Comparison of ENCODE assay signal across 8 cellular contexts in the genomic region with DNA sequence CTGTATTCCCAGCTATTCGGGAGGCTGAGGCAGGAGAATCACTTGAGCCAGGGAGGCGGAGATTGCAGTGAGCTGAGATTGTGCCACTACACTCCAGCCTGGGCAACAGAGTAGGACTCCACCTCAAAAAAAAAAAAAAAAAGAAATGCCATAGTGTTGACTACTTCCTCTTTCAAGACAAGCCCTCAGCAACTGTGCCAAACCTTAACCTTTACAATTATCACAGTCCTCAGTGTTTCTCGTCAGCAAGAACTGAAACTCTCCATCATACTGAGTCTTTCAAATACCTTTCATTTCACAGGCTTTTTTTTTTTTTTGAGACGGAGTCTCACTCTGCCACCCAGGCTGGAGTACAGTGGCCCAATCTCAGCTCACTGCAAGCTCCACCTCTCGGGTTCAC. TPM values are rescaled to one million over a fixed set of nuclear protein-coding genes. Genes with fewer than 3 reads are reported as not detected.
DNase-seq lines count a peak whose midpoint lies in the region; ATAC-seq and TF ChIP-seq lines count a peak whose summit lies in the region.
"Not testable (repeated sequence)": the region's sequence is repeated elsewhere in the genome, so short reads cannot be mapped to it uniquely, and the experiment has no call there.

No MANE protein-coding gene starts in this region.

- peak overlapping the region; percentile 70 for H3K27ac ChIP-seq in SU-DHL-6 (ENCODE audit: low read depth, low read length)

- DNase-seq in Daoy (ENCODE audit: low read depth): peak; percentile 8
- DNase-seq in chondrocyte (ENCODE audit: low spot score); mucosa of descending colon: not testable (repeated sequence)

- not testable (repeated sequence) for H3K9me3 Mint-ChIP-seq in IgD-negative memory B cell; chondrocyte (ENCODE audit: low read depth)

- H3F3A ChIP-seq in SU-DHL-6 (ENCODE audit: insufficient read depth): peaks cover 11% of the 10 kb centered on the region

- peaks cover 46% of the 10 kb centered on the region for H3K36me3 ChIP-seq in SU-DHL-6 (ENCODE audit: low read length)
- not testable (repeated sequence) for H3K36me3 ChIP-seq in mucosa of descending colon (ENCODE audit: low read depth)

- H3K27me3 ChIP-seq in SU-DHL-6 (ENCODE audit: low read length): not testable (repeated sequence)

- H2AFZ ChIP-seq in SU-DHL-6 (ENCODE audit: low read depth, low read length, severe bottlenecking): not testable (repeated sequence)

- H4K20me1 ChIP-seq in SU-DHL-6 (ENCODE audit: low read depth, low read length): not testable (repeated sequence)

- not testable (repeated sequence) for H3K9me3 ChIP-seq in SU-DHL-6 (ENCODE audit: insufficient read depth, low read length); mucosa of descending colon

- H3K27ac Mint-ChIP-seq in IgD-negative memory B cell: peak overlapping the region; percentile 23 to 96 (median 88)
- peak overlapping the region; percentile 66 for H3K27ac Mint-ChIP-seq in chondrocyte (ENCODE audit: unreplicated experiment)

- H3K4me1 Mint-ChIP-seq in IgD-negative memory B cell (peaks cover 8 to 10% (median 10%) of the 10 kb centered on the region in 3 donors), chondrocyte (ENCODE audit: low read depth) (peaks cover 21% of the 10 kb centered on the region)

- peaks cover 13% of the 10 kb centered on the region; the same call in 1 of the 2 replicates for H3K79me2 ChIP-seq in SU-DHL-6 (ENCODE audit: insufficient read depth, low read length)

- ATAC-seq in GM18909 (IDR thresholded peaks at IDR 0.05; ENCODE audit: poor library complexity, unreplicated experiment) (peak; percentile 99), GM21576 (IDR thresholded peaks at IDR 0.05; ENCODE audit: unreplicated experiment) (peak; percentile 99), HG03045 (IDR thresholded peaks at IDR 0.05; ENCODE audit: unreplicated experiment) (peak; percentile 96), mucosa of descending colon (peak; percentile 75)

- peak overlapping the region; percentile 1 to 85 (median 54) for H3K4me3 Mint-ChIP-seq in IgD-negative memory B cell
- H3K4me3 Mint-ChIP-seq in chondrocyte (ENCODE audit: unreplicated experiment): not testable (repeated sequence)

- not testable (repeated sequence) for H3K36me3 Mint-ChIP-seq in IgD-negative memory B cell; chondrocyte (ENCODE audit: low read depth)

- not testable (repeated sequence) for H3K4me1 ChIP-seq in mucosa of descending colon (ENCODE audit: low read depth)

- H3K4me2 ChIP-seq in SU-DHL-6 (ENCODE audit: low read depth, low read length, poor library complexity, severe bottlenecking): not testable (repeated sequence)

- H3K9me2 ChIP-seq in SU-DHL-6 (replicated peaks; ENCODE audit: insufficient read depth, low read length): not testable (repeated sequence)

- not testable (repeated sequence) for TF ChIP-seq CTCF in SU-DHL-6 (IDR thresholded peaks at IDR 0.05; ENCODE audit: insufficient read depth, low read length, poor library complexity, severe bottlenecking); chondrocyte (IDR thresholded peaks at IDR 0.05); mucosa of descending colon (IDR thresholded peaks at IDR 0.05)

- H3K4me3 ChIP-seq in SU-DHL-6 (ENCODE audit: insufficient read depth, low read length, poor library complexity, severe bottlenecking); mucosa of descending colon: not testable (repeated sequence)

- H3K9ac ChIP-seq in SU-DHL-6 (ENCODE audit: low read length): not testable (repeated sequence)

- not testable (repeated sequence) for H3K27me3 Mint-ChIP-seq in IgD-negative memory B cell; chondrocyte (ENCODE audit: low read depth)

- intact Hi-C loops in mucosa of descending colon (cut with DNase I, micrococcal nuclease): not testable (repeated sequence)

RNA-seq across cellular contexts. Expression of a gene that starts 48.2 kb away (rescaled TPM):
- total RNA-seq in Daoy (2014; rRNA removed; shearing (Covaris generic)): 6.0 and 6.1 TPM in 2 replicates
- not detected for polyA plus RNA-seq in IgD-negative memory B cell
- 5.1 to 7.2 TPM (median 7.1 TPM) in 3 replicates for total RNA-seq in chondrocyte
- 1 to 10 TPM; 5.1 to 8.8 (median 8.1) TPM for total RNA-seq in mucosa of descending colon
